In the genomic region with DNA sequence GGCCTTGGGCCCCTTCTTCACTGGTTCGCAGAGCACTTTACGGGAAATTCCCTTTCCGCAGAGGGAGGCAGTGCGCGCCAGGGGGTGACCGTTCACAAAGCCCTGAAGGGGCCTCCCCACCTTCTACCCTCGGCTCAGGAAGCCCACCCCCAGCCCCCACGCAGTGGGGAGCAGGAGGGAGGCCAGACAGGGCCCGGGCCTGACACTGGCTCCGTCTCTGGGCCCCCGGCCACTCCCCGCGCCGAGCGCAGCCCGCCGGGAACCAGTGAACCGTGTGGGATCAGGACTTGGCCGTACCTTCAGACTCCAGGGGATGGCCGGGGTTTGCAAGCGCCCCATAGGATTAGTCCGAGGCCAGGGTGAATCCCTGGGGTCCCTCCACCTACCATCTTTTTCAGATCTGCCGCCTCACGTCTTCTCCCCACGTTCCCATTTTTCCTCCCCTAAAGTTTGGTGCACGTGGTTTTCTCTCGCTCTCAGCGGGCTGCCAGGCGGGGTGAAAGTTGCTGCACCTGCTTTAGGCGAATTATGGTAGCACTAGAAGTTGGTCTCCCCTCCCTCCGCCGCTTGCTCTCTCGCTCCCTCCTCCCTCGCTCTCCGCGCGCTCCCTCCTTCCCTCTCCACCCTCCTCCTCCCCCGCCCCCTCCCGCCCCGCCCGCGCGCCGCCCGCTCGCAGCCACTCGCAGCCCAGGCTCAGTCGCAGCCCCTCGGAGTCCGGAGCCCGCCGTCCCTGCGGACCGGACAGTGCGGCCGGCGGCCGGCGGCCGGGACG, we compare ENCODE assay signal across 8 cellular contexts. TPM values are rescaled to one million over a fixed set of nuclear protein-coding genes. Genes with fewer than 3 reads are reported as not detected.
DNase-seq lines count a peak whose midpoint lies in the region; ATAC-seq and TF ChIP-seq lines count a peak whose summit lies in the region.

A gene with protein sequence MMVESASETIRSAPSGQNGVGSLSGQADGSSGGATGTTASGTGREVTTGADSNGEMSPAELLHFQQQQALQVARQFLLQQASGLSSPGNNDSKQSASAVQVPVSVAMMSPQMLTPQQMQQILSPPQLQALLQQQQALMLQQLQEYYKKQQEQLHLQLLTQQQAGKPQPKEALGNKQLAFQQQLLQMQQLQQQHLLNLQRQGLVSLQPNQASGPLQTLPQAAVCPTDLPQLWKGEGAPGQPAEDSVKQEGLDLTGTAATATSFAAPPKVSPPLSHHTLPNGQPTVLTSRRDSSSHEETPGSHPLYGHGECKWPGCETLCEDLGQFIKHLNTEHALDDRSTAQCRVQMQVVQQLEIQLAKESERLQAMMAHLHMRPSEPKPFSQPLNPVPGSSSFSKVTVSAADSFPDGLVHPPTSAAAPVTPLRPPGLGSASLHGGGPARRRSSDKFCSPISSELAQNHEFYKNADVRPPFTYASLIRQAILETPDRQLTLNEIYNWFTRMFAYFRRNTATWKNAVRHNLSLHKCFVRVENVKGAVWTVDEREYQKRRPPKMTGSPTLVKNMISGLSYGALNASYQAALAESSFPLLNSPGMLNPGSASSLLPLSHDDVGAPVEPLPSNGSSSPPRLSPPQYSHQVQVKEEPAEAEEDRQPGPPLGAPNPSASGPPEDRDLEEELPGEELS (plus strand): TSS at position 679 of the 772 bp plus-strand sequence. CDS start 19,380 bp downstream, outside the sequence.

- POLR2A ChIA-PET in activated CD4-positive, alpha-beta T cell treated with anti-CD3 and anti-CD28 coated beads for 36 hours (lab: Charles Lee): no interaction called here

- intact Hi-C loops in activated CD4-positive, alpha-beta T cell treated with anti-CD3 and anti-CD28 coated beads for 36 hours (cut with DNase I, micrococcal nuclease): loop anchor here (1.0 to 5.0 kb wide), 8 partner anchors 14 to 501 kb away; a partner anchor contains a TSS
- intact Hi-C loops in left colon (cut with DNase I, micrococcal nuclease): no loop called here

- peaks cover 6% of the 10 kb centered on the region for H3K27me3 Mint-ChIP-seq in activated CD4-positive, alpha-beta T cell treated with anti-CD3 and anti-CD28 coated beads for 36 hours
- peaks cover 1% of the 10 kb centered on the region for H3K27me3 Mint-ChIP-seq in chondrocyte (ENCODE audit: low read depth)

- peak; percentile 19 for TF ChIP-seq CTCF in chondrocyte (IDR thresholded peaks at IDR 0.05)

- peaks cover 5% of the 10 kb centered on the region for H3K36me3 Mint-ChIP-seq in activated CD4-positive, alpha-beta T cell treated with anti-CD3 and anti-CD28 coated beads for 36 hours (ENCODE audit: low read depth)
- H3K36me3 Mint-ChIP-seq in chondrocyte (ENCODE audit: low read depth): no peaks in the 10 kb centered on the region

- peak; percentile 54 for TF ChIP-seq POLR2A in GM19193 (IDR thresholded peaks at IDR 0.05; ENCODE audit: extremely low read depth, insufficient read depth, insufficient read length)

- ATAC-seq in HG03432 (IDR thresholded peaks at IDR 0.05; ENCODE audit: unreplicated experiment): peak; percentile 73
- ATAC-seq in activated CD4-positive, alpha-beta T cell treated with anti-CD3 and anti-CD28 coated beads for 36 hours: peak; percentile 84
- ATAC-seq in left colon: peak; percentile 88

- DNase-seq in Ammon's horn (ENCODE audit: low spot score): peak; percentile 98
- DNase-seq in NCI-H460 (ENCODE audit: extremely low read depth, low read depth): peak; percentile 83
- DNase-seq in activated CD4-positive, alpha-beta T cell treated with anti-CD3 and anti-CD28 coated beads for 36 hours: peak; percentile 92
- DNase-seq in chondrocyte (ENCODE audit: low spot score): no peak
- DNase-seq in left colon: peak; percentile 91 to 95
- DNase-seq in stimulated activated CD4-positive, alpha-beta T cell treated with anti-CD3 and anti-CD28 coated beads, Interleukin-1b, Interleukin-23, amount 100 ng/mL, for 24 hours (ENCODE audit: low read depth in 4 of 4, low spot score in 1 of 4): peak; percentile 42 to 79 (median 71)

- H3K27ac Mint-ChIP-seq in activated CD4-positive, alpha-beta T cell treated with anti-CD3 and anti-CD28 coated beads for 36 hours: peak within 1 kb of the TSS; percentile 92
- H3K27ac Mint-ChIP-seq in chondrocyte (ENCODE audit: unreplicated experiment): peak within 1 kb of the TSS; percentile 59

- no peaks in the 10 kb centered on the region for H3K9me3 Mint-ChIP-seq in activated CD4-positive, alpha-beta T cell treated with anti-CD3 and anti-CD28 coated beads for 36 hours (ENCODE audit: low read depth)
- no peaks in the 10 kb centered on the region for H3K9me3 Mint-ChIP-seq in chondrocyte (ENCODE audit: low read depth)

- CTCF ChIA-PET in activated CD4-positive, alpha-beta T cell treated with anti-CD3 and anti-CD28 coated beads for 36 hours (lab: Charles Lee): no interaction called here

- peak within 1 kb of the TSS; percentile 84 for H3K4me3 Mint-ChIP-seq in activated CD4-positive, alpha-beta T cell treated with anti-CD3 and anti-CD28 coated beads for 36 hours
- peak within 1 kb of the TSS; percentile 93 for H3K4me3 Mint-ChIP-seq in chondrocyte (ENCODE audit: unreplicated experiment)

- peaks cover 15% of the 10 kb centered on the region for H3K4me1 Mint-ChIP-seq in activated CD4-positive, alpha-beta T cell treated with anti-CD3 and anti-CD28 coated beads for 36 hours
- peaks cover 19% of the 10 kb centered on the region for H3K4me1 Mint-ChIP-seq in chondrocyte (ENCODE audit: low read depth)

RNA-seq across cellular contexts. Expression of the gene that starts here (rescaled TPM):
- total RNA-seq in NCI-H460 (2014; rRNA removed; shearing (Covaris generic)): 3.6 and 3.7 TPM in 2 replicates
- 1.3 and 2.6 TPM in 2 replicates for polyA plus RNA-seq in NCI-H460 (2014; cell fraction: nucleus; rRNA removed)
- 10 to 100 TPM; 11.1 to 13.8 TPM for total RNA-seq in activated CD4-positive, alpha-beta T cell treated with anti-CD3 and anti-CD28 coated beads for 36 hours
- total RNA-seq in chondrocyte (17.2 to 19.8 TPM (median 18.6 TPM) in 3 replicates), left colon (10 to 100 TPM; 38.6 to 39.4 TPM)

Comparison
In these comparisons a context has a peak if more than half of its experiments do, and no peak if none do; other contexts are left out.
1. intact Hi-C loops: an anchor here in activated CD4-positive, alpha-beta T cell treated with anti-CD3 and anti-CD28 coated beads for 36 hours (1.0 to 5.0 kb wide); none called in left colon.